In genomic region chr1:87064981-87065380, GRCh38 we compare ENCODE assay signal across 27 cellular contexts.
"Had no signal": no experiment of that assay in that cellular context is flagged by ENCODE, and none has a peak within 500 bp of the region (broad histone marks: within the 10 kb centered on the region; RNA-seq: fewer than 3 reads in every experiment).

No MANE protein-coding gene starts in this region.

- DNase-seq: activated CD4-positive, alpha-beta T cell treated with anti-CD3 and anti-CD28 coated beads, Interleukin-2, amount 10 ng/mL, durations not matched to agents 24 days and 14 days; activated CD4-positive, CD25-positive, alpha-beta regulatory T cell treated with anti-CD3 and anti-CD28 coated beads, Interleukin-2, amount 50 U/mL, for 72 hours; activated CD8-positive, alpha-beta memory T cell treated with anti-CD3 and anti-CD28 coated beads, Interleukin-2, amount 10 ng/mL, durations not matched to agents 7 days and 5 days; activated CD8-positive, alpha-beta T cell treated with anti-CD3 and anti-CD28 coated beads, Interleukin-2, amount 10 ng/mL, durations not matched to agents 7 days and 5 days; activated naive CD8-positive, alpha-beta T cell treated with anti-CD3 and anti-CD28 coated beads, Interleukin-2, amount 50 U/mL, for 24 hours; activated T-cell treated with anti-CD3 and anti-CD28 coated beads, Interleukin-2, amount 50 U/mL, for 48 hours; amygdala; caudate nucleus; dermis blood vessel endothelial cell; effector CD4-positive, alpha-beta T cell; esophagus squamous epithelium; islet precursor cell; left ventricle myocardium inferior; mesendoderm; natural killer cell; occipital lobe; psoas muscle; stimulated activated CD4-positive, alpha-beta T cell treated with anti-CD3 and anti-CD28 coated beads, Interleukin-15, amount 100 ng/mL, for 24 hours; stimulated activated CD4-positive, alpha-beta T cell treated with anti-CD3 and anti-CD28 coated beads, Interleukin-2, amount 100 ng/mL, for 24 hours; stimulated activated naive CD4-positive, alpha-beta T cell; T-helper 9 cell; WERI-Rb-1 had no signal

- ATAC-seq: activated CD8-positive, alpha-beta memory T cell treated with anti-CD3 and anti-CD28 coated beads, Interleukin-2, amount 10 ng/mL, durations not matched to agents 7 days and 5 days; activated CD8-positive, alpha-beta T cell treated with anti-CD3 and anti-CD28 coated beads, Interleukin-2, amount 10 ng/mL, durations not matched to agents 7 days and 5 days; activated naive CD8-positive, alpha-beta T cell treated with anti-CD3 and anti-CD28 coated beads, Interleukin-2, amount 50 U/mL, for 24 hours; gastroesophageal sphincter; natural killer cell; psoas muscle had no signal

- H3K27ac Mint-ChIP-seq: activated CD4-positive, alpha-beta T cell treated with anti-CD3 and anti-CD28 coated beads, Interleukin-2, amount 10 ng/mL, durations not matched to agents 24 days and 14 days; activated CD8-positive, alpha-beta memory T cell treated with anti-CD3 and anti-CD28 coated beads, Interleukin-2, amount 10 ng/mL, durations not matched to agents 7 days and 5 days; activated CD8-positive, alpha-beta T cell treated with anti-CD3 and anti-CD28 coated beads, Interleukin-2, amount 10 ng/mL, durations not matched to agents 7 days and 5 days; activated naive CD4-positive, alpha-beta T cell treated with anti-CD3 and anti-CD28 coated beads, Interleukin-2, amount 50 U/mL, for 24 hours; activated naive CD8-positive, alpha-beta T cell treated with anti-CD3 and anti-CD28 coated beads, Interleukin-2, amount 50 U/mL, for 24 hours; activated T-helper 2 cell treated with anti-CD3 and anti-CD28 coated beads, Interferon-gamma antibody, Interleukin-2, Interleukin-4, amounts not matched to agents 10 μg/mL and 5 μg/mL and 100 μg/mL, durations not matched to agents 14 hours and 24 hours and 36 hours; natural killer cell; neural progenitor cell; T-helper 1 cell treated with Interleukin-12 subunit alpha and Interleukin-12 subunit beta and Interleukin-4 antibody, amounts not matched to agents 30 μg/mL and 1 μg/mL, for 36 hours had no signal

- H3K36me3 Mint-ChIP-seq: natural killer cell had no signal

- H3K27me3 Mint-ChIP-seq: activated CD4-positive, alpha-beta T cell treated with anti-CD3 and anti-CD28 coated beads, Interleukin-2, amount 10 ng/mL, durations not matched to agents 24 days and 14 days; activated CD8-positive, alpha-beta memory T cell treated with anti-CD3 and anti-CD28 coated beads, Interleukin-2, amount 10 ng/mL, durations not matched to agents 7 days and 5 days; activated naive CD4-positive, alpha-beta T cell treated with anti-CD3 and anti-CD28 coated beads, Interleukin-2, amount 50 U/mL, for 24 hours; activated naive CD8-positive, alpha-beta T cell treated with anti-CD3 and anti-CD28 coated beads, Interleukin-2, amount 50 U/mL, for 24 hours had no signal

- H3K4me3 Mint-ChIP-seq: activated CD4-positive, alpha-beta T cell treated with anti-CD3 and anti-CD28 coated beads, Interleukin-2, amount 10 ng/mL, durations not matched to agents 24 days and 14 days; activated CD8-positive, alpha-beta memory T cell treated with anti-CD3 and anti-CD28 coated beads, Interleukin-2, amount 10 ng/mL, durations not matched to agents 7 days and 5 days; activated CD8-positive, alpha-beta T cell treated with anti-CD3 and anti-CD28 coated beads, Interleukin-2, amount 10 ng/mL, durations not matched to agents 7 days and 5 days; activated naive CD4-positive, alpha-beta T cell treated with anti-CD3 and anti-CD28 coated beads, Interleukin-2, amount 50 U/mL, for 24 hours; activated naive CD8-positive, alpha-beta T cell treated with anti-CD3 and anti-CD28 coated beads, Interleukin-2, amount 50 U/mL, for 24 hours; natural killer cell; neural progenitor cell; T-helper 1 cell treated with Interleukin-12 subunit alpha and Interleukin-12 subunit beta and Interleukin-4 antibody, amounts not matched to agents 30 μg/mL and 1 μg/mL, for 36 hours had no signal

- H3K9me3 Mint-ChIP-seq: natural killer cell had no signal
